In the genomic region with DNA sequence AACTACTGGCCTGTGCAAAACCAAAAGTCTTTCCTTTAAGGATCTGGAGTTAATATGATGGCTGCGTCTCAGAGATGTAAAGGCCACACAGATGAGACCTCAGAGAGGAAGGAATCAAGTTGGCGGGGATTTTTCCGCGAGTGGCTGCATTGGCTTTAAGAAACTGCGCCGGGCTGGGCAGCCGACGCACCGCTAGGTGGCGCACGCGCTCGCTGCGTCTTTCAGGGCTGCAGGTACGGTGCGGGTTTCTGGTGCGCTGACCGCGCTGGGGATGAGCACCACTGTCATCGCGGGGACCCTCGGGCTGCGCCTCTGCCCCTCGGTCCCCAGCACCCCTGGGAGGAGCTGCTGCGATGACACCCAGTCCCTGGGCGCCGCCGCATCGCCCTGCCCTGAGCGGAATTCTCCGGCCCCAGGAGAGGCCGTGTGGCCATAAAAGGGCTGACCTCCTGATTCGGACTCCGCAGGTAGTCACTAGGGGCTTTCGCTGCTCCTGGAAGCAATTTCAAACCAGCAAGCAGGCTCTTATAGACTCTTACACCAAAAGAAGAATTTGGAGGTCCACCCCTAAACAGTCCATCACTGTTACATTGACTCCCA, we compare ENCODE assay signal across 8 cellular contexts.
A peak's percentile ranks its signal among the peaks of the same experiment; 100 is the strongest.
DNase-seq lines count a peak whose midpoint lies in the region; ATAC-seq and TF ChIP-seq lines count a peak whose summit lies in the region.

No MANE protein-coding gene starts in this region.

- 15 to 53% (median 21%) methylated on average over 9 to 35 of the region's 35 CpGs for WGBS in heart left ventricle, 4 donors
- WGBS in psoas muscle, 3 donors, result 12 to 14% (median 13%) methylated on average over 31 to 35 of the region's 35 CpGs

- no peak overlapping the region for H3K4me3 Mint-ChIP-seq in CD4-positive, alpha-beta T cell
- H3K4me3 Mint-ChIP-seq in activated naive CD4-positive, alpha-beta T cell treated with anti-CD3 and anti-CD28 coated beads, Interleukin-2, amount 10 ng/mL, durations not matched to agents 7 days and 5 days, result no peak overlapping the region
- no peak overlapping the region for H3K4me3 Mint-ChIP-seq in Caco-2 (ENCODE audit: unreplicated experiment)

- no peaks in the 10 kb centered on the region for H3K4me1 Mint-ChIP-seq in CD4-positive, alpha-beta T cell (ENCODE audit: low read depth)
- peaks cover 2% of the 10 kb centered on the region for H3K4me1 Mint-ChIP-seq in activated naive CD4-positive, alpha-beta T cell treated with anti-CD3 and anti-CD28 coated beads, Interleukin-2, amount 10 ng/mL, durations not matched to agents 7 days and 5 days
- H3K4me1 Mint-ChIP-seq in Caco-2 (ENCODE audit: low read depth, unreplicated experiment), result peaks cover 30% of the 10 kb centered on the region

- peaks cover 47% of the 10 kb centered on the region for H3K27me3 Mint-ChIP-seq in CD4-positive, alpha-beta T cell
- H3K27me3 Mint-ChIP-seq in activated naive CD4-positive, alpha-beta T cell treated with anti-CD3 and anti-CD28 coated beads, Interleukin-2, amount 10 ng/mL, durations not matched to agents 7 days and 5 days, result peaks cover 36% of the 10 kb centered on the region
- no peaks in the 10 kb centered on the region for H3K27me3 Mint-ChIP-seq in Caco-2 (ENCODE audit: insufficient read depth, unreplicated experiment)

- H3K36me3 ChIP-seq in heart left ventricle, result no peaks in the 10 kb centered on the region
- H3K36me3 ChIP-seq in psoas muscle (ENCODE audit: insufficient read depth in 1 of 2, low read depth in 1 of 2), result no peaks in the 10 kb centered on the region
- H3K36me3 ChIP-seq in Caco-2 (ENCODE audit: control insufficient read depth, insufficient read depth, low read length), result no peaks in the 10 kb centered on the region

- DNase-seq in CD4-positive, alpha-beta T cell, result peak; percentile 26 to 64 (median 41)
- DNase-seq in HS-5 (ENCODE audit: low read depth) (peak; percentile 4), RWPE1 (ENCODE audit: low spot score) (peak; percentile 55), heart left ventricle (peak; percentile 38 to 80 (median 60)), psoas muscle (peak; percentile 62 to 77), Caco-2 (no peak), NCI-H446 (lab: John Stamatoyannopoulos, UW) (no peak)
- peak; percentile 73 for DNase-seq in activated naive CD4-positive, alpha-beta T cell treated with anti-CD3 and anti-CD28 coated beads, Interleukin-2, amount 10 ng/mL, durations not matched to agents 7 days and 5 days

- no peak for TF ChIP-seq POLR2A in heart left ventricle (IDR thresholded peaks at IDR 0.05)

- intact Hi-C loops in CD4-positive, alpha-beta T cell (cut with DNase I, micrococcal nuclease), result loop anchor here in 1 of 2 experiments (1.0 kb wide), 1 partner anchor 681 kb away; no protein-coding TSS in a partner anchor
- intact Hi-C loops in heart left ventricle (cut with DNase I), result loop anchor here in 8 of 10 donors (1.0 to 10.0 kb wide), 3 partner anchors 71 to 681 kb away; no protein-coding TSS in a partner anchor
- intact Hi-C loops in psoas muscle (cut with DNase I), result loop anchor here (10.0 kb wide), 2 partner anchors 449 to 679 kb away; no protein-coding TSS in a partner anchor
- intact Hi-C loops in Caco-2 (cut with micrococcal nuclease; ENCODE audit: unreplicated experiment), result no loop called here

- H3K27ac ChIP-seq in CD4-positive, alpha-beta T cell (ENCODE audit: low read depth, low read length), result no peak overlapping the region
- H3K27ac ChIP-seq in RWPE1 (no peak overlapping the region), heart left ventricle (no peak overlapping the region), psoas muscle (no peak overlapping the region)

- no peaks in the 10 kb centered on the region for H3K9me3 ChIP-seq in CD4-positive, alpha-beta T cell (ENCODE audit: control insufficient read depth, low read length)
- H3K9me3 ChIP-seq in heart left ventricle, result peaks cover 0 to 10% (median 0%) of the 10 kb centered on the region in 12 donors
- H3K9me3 ChIP-seq in psoas muscle, result no peaks in the 10 kb centered on the region
- H3K9me3 ChIP-seq in Caco-2, result no peaks in the 10 kb centered on the region

- TF ChIP-seq CTCF in CD4-positive, alpha-beta T cell (IDR thresholded peaks at IDR 0.05), result peak; percentile 86
- TF ChIP-seq CTCF in RWPE1 (conservative IDR thresholded peaks at IDR 0.05; ENCODE audit: low read depth) (peak; percentile 96), heart left ventricle (IDR thresholded peaks at IDR 0.05) (peak; percentile 86 to 99 (median 94)), psoas muscle (IDR thresholded peaks at IDR 0.05) (peak; percentile 97), Caco-2 (IDR thresholded peaks at IDR 0.05; ENCODE audit: insufficient read depth in 1 of 2, low read depth in 1 of 2, low read length in 1 of 2, severe bottlenecking in 1 of 2, unreplicated experiment in 1 of 2) (peak in 1 of 2 experiments; percentile 37)

- peak; percentile 56 for ATAC-seq in CD4-positive, alpha-beta T cell (ENCODE audit: poor library complexity)
- ATAC-seq in heart left ventricle, result peak in 3 of 4 donors; percentile 51 to 76 (median 72)
- ATAC-seq in psoas muscle, result peak; percentile 62 to 88 (median 74)

- no peaks in the 10 kb centered on the region for H3K36me3 Mint-ChIP-seq in CD4-positive, alpha-beta T cell (ENCODE audit: low read depth)
- H3K36me3 Mint-ChIP-seq in activated naive CD4-positive, alpha-beta T cell treated with anti-CD3 and anti-CD28 coated beads, Interleukin-2, amount 10 ng/mL, durations not matched to agents 7 days and 5 days, result no peaks in the 10 kb centered on the region
- no peaks in the 10 kb centered on the region for H3K36me3 Mint-ChIP-seq in Caco-2 (ENCODE audit: insufficient read depth, unreplicated experiment)

- CTCF ChIA-PET in CD4-positive, alpha-beta T cell (lab: Charles Lee), result interaction anchor here (1.0 kb wide), 1 partner anchor 18 kb away, joined by 3 read pairs; no protein-coding TSS in a partner anchor
- CTCF ChIA-PET in RWPE1 (lab: Yijun Ruan, JAX) (interaction anchor here (0.5 to 2.0 kb wide), 10 partner anchors 10 to 686 kb away, joined by 3 to 15 read pairs (median 4); no protein-coding TSS in a partner anchor), Caco-2 (lab: Charles Lee) (no interaction called here)
- CTCF ChIA-PET in activated naive CD4-positive, alpha-beta T cell treated with anti-CD3 and anti-CD28 coated beads, Interleukin-2, amount 10 ng/mL, durations not matched to agents 7 days and 5 days (lab: Charles Lee), result interaction anchor here (0.7 to 1.8 kb wide), 6 partner anchors 9 to 681 kb away, joined by 3 to 11 read pairs (median 4); no protein-coding TSS in a partner anchor

- POLR2A ChIA-PET in CD4-positive, alpha-beta T cell (lab: Charles Lee), result no interaction called here
- POLR2A ChIA-PET in RWPE1 (lab: Yijun Ruan, JAX; ENCODE audit: low non-redundant PET), result no interaction called here
- POLR2A ChIA-PET in Caco-2 (lab: Charles Lee), result no interaction called here

- peaks cover 2% of the 10 kb centered on the region for H3K9me3 Mint-ChIP-seq in CD4-positive, alpha-beta T cell
- no peaks in the 10 kb centered on the region for H3K9me3 Mint-ChIP-seq in activated naive CD4-positive, alpha-beta T cell treated with anti-CD3 and anti-CD28 coated beads, Interleukin-2, amount 10 ng/mL, durations not matched to agents 7 days and 5 days
- no peaks in the 10 kb centered on the region for H3K9me3 Mint-ChIP-seq in Caco-2 (ENCODE audit: unreplicated experiment)

- no TSS peak for BruUV-seq in Caco-2 (replicated peaks; lab: Mats Ljungman, UMichigan)

- H3K4me1 ChIP-seq in heart left ventricle (peaks cover 0 to 9% (median 4%) of the 10 kb centered on the region in 12 donors), psoas muscle (no peaks in the 10 kb centered on the region), Caco-2 (peaks cover 24% of the 10 kb centered on the region)

- no peak overlapping the region for H3K27ac Mint-ChIP-seq in CD4-positive, alpha-beta T cell
- H3K27ac Mint-ChIP-seq in activated naive CD4-positive, alpha-beta T cell treated with anti-CD3 and anti-CD28 coated beads, Interleukin-2, amount 10 ng/mL, durations not matched to agents 7 days and 5 days, result no peak overlapping the region
- no peak overlapping the region for H3K27ac Mint-ChIP-seq in Caco-2 (ENCODE audit: unreplicated experiment)

- H3K27me3 ChIP-seq in CD4-positive, alpha-beta T cell (ENCODE audit: control insufficient read depth, insufficient read depth, low read length), result peaks cover 16% of the 10 kb centered on the region
- peaks cover 0 to 18% (median 3%) of the 10 kb centered on the region in 9 donors for H3K27me3 ChIP-seq in heart left ventricle
- H3K27me3 ChIP-seq in psoas muscle (ENCODE audit: insufficient read depth in 3 of 3, low read length in 2 of 3), result peaks cover 0 to 6% (median 3%) of the 10 kb centered on the region in 3 donors
- H3K27me3 ChIP-seq in Caco-2 (replicated peaks; ENCODE audit: control insufficient read depth, insufficient read depth, low read length), result no peaks in the 10 kb centered on the region

- H3K4me3 ChIP-seq in heart left ventricle (peak overlapping the region in 4 of 12 donors; percentile 17 to 26 (median 20)), psoas muscle (peak overlapping the region; percentile 48), Caco-2 (ENCODE audit: low read depth, low read length) (no peak overlapping the region)

Comparison
In these comparisons a context has a peak if more than half of its experiments do, and no peak if none do; other contexts are left out.
1. DNase-seq: peak in CD4-positive, alpha-beta T cell (10 of 10), HS-5 (single experiment), RWPE1 (single experiment), activated naive CD4-positive, alpha-beta T cell treated with anti-CD3 and anti-CD28 coated beads, Interleukin-2, amount 10 ng/mL, durations not matched to agents 7 days and 5 days (single experiment), heart left ventricle (5 of 5) and psoas muscle (2 of 2); none in Caco-2 (0 of 2) and NCI-H446 (0 of 2).
2. Peak in every context shown above with its lines, with median percentiles within 50 percentile points of each other: ATAC-seq.